13 cellular contexts compared by ENCODE assay signal in genomic region chr4:7811536-7812190, GRCh38.
DNase-seq lines count a peak whose midpoint lies in the region; ATAC-seq and TF ChIP-seq lines count a peak whose summit lies in the region.
"Had no signal": no experiment of that assay in that cellular context is flagged by ENCODE, and none has a peak within 500 bp of the region (broad histone marks: within the 10 kb centered on the region; RNA-seq: fewer than 3 reads in every experiment).

No MANE protein-coding gene starts in this region.

- peak in 1 of 2 experiments; percentile 28 for DNase-seq in Caco-2
- no peak for DNase-seq in chondrocyte (ENCODE audit: low spot score)
- DNase-seq in kidney tubule cell (ENCODE audit: low spot score) = peak; percentile 8
- DNase-seq in activated T-cell treated with anti-CD3 and anti-CD28 coated beads, Interleukin-2, amount 50 U/mL, for 24 hours = no peak
- DNase-seq in NCI-H2107 (lab: John Stamatoyannopoulos, UW) = no peak
- DNase-seq: activated CD8-positive, alpha-beta memory T cell treated with anti-CD3 and anti-CD28 coated beads, Interleukin-2, amount 50 U/mL, for 4 hours; GDM1; NCI-H2081 treated with DMSO at 0.1 percent for 48 hours; stimulated activated CD8-positive, alpha-beta memory T cell treated with anti-CD3 and anti-CD28 coated beads, Interleukin-4, amount 100 ng/mL, for 48 hours had no signal

- BruUV-seq in Caco-2 (replicated peaks; lab: Mats Ljungman, UMichigan) = no TSS peak

- H3K36me3 Mint-ChIP-seq in Caco-2 (ENCODE audit: insufficient read depth, unreplicated experiment) (peaks cover 57% of the 10 kb centered on the region), chondrocyte (ENCODE audit: low read depth) (peaks cover 40% of the 10 kb centered on the region)
- peaks cover 78% of the 10 kb centered on the region for H3K36me3 Mint-ChIP-seq in activated T-cell treated with anti-CD3 and anti-CD28 coated beads, Interleukin-2, amount 50 U/mL, for 24 hours (ENCODE audit: low read depth)

- POLR2A ChIA-PET in Caco-2 (lab: Charles Lee) = no interaction called here

- H3K27me3 Mint-ChIP-seq in Caco-2 (ENCODE audit: insufficient read depth, unreplicated experiment) = no peaks in the 10 kb centered on the region
- H3K27me3 Mint-ChIP-seq in chondrocyte (ENCODE audit: low read depth) = no peaks in the 10 kb centered on the region
- no peaks in the 10 kb centered on the region for H3K27me3 Mint-ChIP-seq in activated T-cell treated with anti-CD3 and anti-CD28 coated beads, Interleukin-2, amount 50 U/mL, for 24 hours

- peaks cover 15% of the 10 kb centered on the region for H3K4me1 Mint-ChIP-seq in Caco-2 (ENCODE audit: low read depth, unreplicated experiment)
- peaks cover 84% of the 10 kb centered on the region for H3K4me1 Mint-ChIP-seq in chondrocyte (ENCODE audit: low read depth)
- peaks cover 12% of the 10 kb centered on the region for H3K4me1 Mint-ChIP-seq in activated T-cell treated with anti-CD3 and anti-CD28 coated beads, Interleukin-2, amount 50 U/mL, for 24 hours (ENCODE audit: low read depth)
- H3K4me1 Mint-ChIP-seq: B cell had no signal

- no peak overlapping the region for H3K4me3 ChIP-seq in Caco-2 (ENCODE audit: low read depth, low read length)
- H3K4me3 ChIP-seq in rectal smooth muscle tissue (ENCODE audit: low read length) = peak overlapping the region; percentile 10

- H3K27me3 ChIP-seq in Caco-2 (replicated peaks; ENCODE audit: control insufficient read depth, insufficient read depth, low read length) = no peaks in the 10 kb centered on the region
- no peaks in the 10 kb centered on the region for H3K27me3 ChIP-seq in rectal smooth muscle tissue (ENCODE audit: control insufficient read depth, insufficient read depth, low read length)

- no peak overlapping the region for H3K9ac ChIP-seq in rectal smooth muscle tissue (ENCODE audit: low read length)

- H3K4me1 ChIP-seq in Caco-2 = peaks cover 13% of the 10 kb centered on the region
- peaks cover 43% of the 10 kb centered on the region for H3K4me1 ChIP-seq in rectal smooth muscle tissue (ENCODE audit: control insufficient read depth, insufficient read depth, low read length)

- no peak for ATAC-seq in esophagus mucosa
- no peak for ATAC-seq in GM19035 (IDR thresholded peaks at IDR 0.05; ENCODE audit: unreplicated experiment)

- H3K9me3 Mint-ChIP-seq in Caco-2 (ENCODE audit: unreplicated experiment) = no peaks in the 10 kb centered on the region
- peaks cover 3% of the 10 kb centered on the region for H3K9me3 Mint-ChIP-seq in chondrocyte (ENCODE audit: low read depth)
- H3K9me3 Mint-ChIP-seq in activated T-cell treated with anti-CD3 and anti-CD28 coated beads, Interleukin-2, amount 50 U/mL, for 24 hours = no peaks in the 10 kb centered on the region

- intact Hi-C loops in Caco-2 (cut with micrococcal nuclease; ENCODE audit: unreplicated experiment) = loop anchor here (5.0 kb wide), 1 partner anchor 51 kb away; no protein-coding TSS in a partner anchor

- TF ChIP-seq CTCF in Caco-2 (IDR thresholded peaks at IDR 0.05; ENCODE audit: insufficient read depth in 1 of 2, low read depth in 1 of 2, low read length in 1 of 2, severe bottlenecking in 1 of 2, unreplicated experiment in 1 of 2) (no peak), chondrocyte (IDR thresholded peaks at IDR 0.05) (no peak)

- CTCF ChIA-PET in Caco-2 (lab: Charles Lee) = interaction anchor here (0.9 to 1.2 kb wide), 2 partner anchors 7 to 33 kb away, joined by 4 to 5 read pairs; no protein-coding TSS in a partner anchor

- H3K4me3 Mint-ChIP-seq in Caco-2 (ENCODE audit: unreplicated experiment) = no peak overlapping the region
- H3K4me3 Mint-ChIP-seq in chondrocyte (ENCODE audit: unreplicated experiment) = no peak overlapping the region
- H3K4me3 Mint-ChIP-seq in activated T-cell treated with anti-CD3 and anti-CD28 coated beads, Interleukin-2, amount 50 U/mL, for 24 hours = no peak overlapping the region
- H3K4me3 Mint-ChIP-seq: B cell had no signal

- no peaks in the 10 kb centered on the region; the same call in 1 of the 2 replicates for H3K36me3 ChIP-seq in Caco-2 (ENCODE audit: control insufficient read depth, insufficient read depth, low read length)
- peaks cover 17% of the 10 kb centered on the region for H3K36me3 ChIP-seq in rectal smooth muscle tissue (ENCODE audit: control insufficient read depth, insufficient read depth, low read length)

- peak overlapping the region; percentile 70 for H3K27ac ChIP-seq in rectal smooth muscle tissue (ENCODE audit: low read depth, low read length)

- H3K9me3 ChIP-seq in Caco-2 = no peaks in the 10 kb centered on the region

- peak overlapping the region; percentile 59 for H3K27ac Mint-ChIP-seq in Caco-2 (ENCODE audit: unreplicated experiment)
- peak overlapping the region; percentile 92 for H3K27ac Mint-ChIP-seq in chondrocyte (ENCODE audit: unreplicated experiment)
- no peak overlapping the region for H3K27ac Mint-ChIP-seq in activated T-cell treated with anti-CD3 and anti-CD28 coated beads, Interleukin-2, amount 50 U/mL, for 24 hours
- H3K27ac Mint-ChIP-seq: B cell had no signal
